Comparison of ENCODE assay signal across 8 cellular contexts in the genomic region with DNA sequence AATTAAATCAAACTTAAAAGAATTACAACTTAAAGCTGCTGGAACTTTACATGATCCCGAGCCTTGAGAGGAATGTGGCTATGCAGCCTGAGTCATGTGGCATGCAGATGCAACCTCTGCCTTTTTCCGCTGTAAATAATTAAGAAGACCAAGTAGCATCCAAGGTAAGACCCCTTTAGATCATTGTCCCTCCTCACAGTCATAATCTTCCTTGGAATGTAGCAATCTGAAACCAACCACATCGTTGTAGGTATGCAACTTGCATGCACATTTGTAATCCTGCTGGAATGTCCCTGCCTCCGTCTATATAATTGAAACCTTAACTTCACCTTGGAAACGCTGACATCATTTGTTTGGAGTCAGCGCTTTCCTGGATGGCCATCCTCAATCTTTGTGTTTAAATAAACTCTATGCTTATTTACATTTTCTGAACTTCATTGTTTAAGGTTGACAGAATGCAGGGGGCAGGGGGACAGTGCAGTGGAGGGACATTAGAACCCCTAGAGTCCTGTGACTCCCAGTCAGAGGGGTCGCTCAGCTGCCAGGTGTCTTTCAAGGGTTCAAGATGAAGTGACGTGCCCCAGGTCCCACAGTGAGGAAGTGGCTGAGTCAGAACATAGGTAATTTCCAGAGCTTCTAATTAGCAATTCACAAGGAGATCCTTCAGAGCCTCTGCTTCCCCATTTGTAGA.
DNase-seq lines count a peak whose midpoint lies in the region; ATAC-seq and TF ChIP-seq lines count a peak whose summit lies in the region.

No MANE protein-coding gene starts in this region.

- H3K4me2 ChIP-seq in smooth muscle cell = peak overlapping the region; percentile 87

- peak overlapping the region; percentile 93 for H3K27ac Mint-ChIP-seq in T-helper 1 cell treated with Interleukin-12 subunit alpha and Interleukin-12 subunit beta and Interleukin-4 antibody, amounts not matched to agents 30 μg/mL and 1 μg/mL, for 36 hours
- H3K27ac Mint-ChIP-seq in activated naive CD8-positive, alpha-beta T cell treated with anti-CD3 and anti-CD28 coated beads for 36 hours = peak overlapping the region; percentile 77

- WGBS in smooth muscle cell (ENCODE audit: low lambda C conversion rate) = 10% methylated on average over 8 of the region's 8 CpGs

- H4K20me1 ChIP-seq in smooth muscle cell (ENCODE audit: low read depth) = no peaks in the 10 kb centered on the region

- H3K79me2 ChIP-seq in smooth muscle cell (ENCODE audit: low read depth) = no peaks in the 10 kb centered on the region

- H3K4me3 ChIP-seq in iPS-11a (ENCODE audit: low read depth, low read length) (peak overlapping the region; percentile 53), smooth muscle cell (peak overlapping the region; percentile 56)

- no peaks in the 10 kb centered on the region; the same call in 1 of the 2 replicates for H3K36me3 ChIP-seq in KOPT-K1 (ENCODE audit: insufficient read depth, low read length)
- H3K36me3 ChIP-seq in smooth muscle cell (ENCODE audit: low read depth) = no peaks in the 10 kb centered on the region

- peak overlapping the region; percentile 92 for H3K9ac ChIP-seq in smooth muscle cell (ENCODE audit: low read depth)

- DNase-seq in T-helper 1 cell (no peak), smooth muscle cell (lab: John Stamatoyannopoulos, UW; ENCODE audit: unreplicated experiment) (no peak), Ammon's horn (ENCODE audit: low spot score) (no peak)
- DNase-seq in activated naive CD8-positive, alpha-beta T cell treated with anti-CD3 and anti-CD28 coated beads for 36 hours = peak; percentile 15

- H3K4me1 ChIP-seq in smooth muscle cell (ENCODE audit: low read depth) = peaks cover 15% of the 10 kb centered on the region

- peaks cover 29% of the 10 kb centered on the region for H3K4me1 Mint-ChIP-seq in T-helper 1 cell treated with Interleukin-12 subunit alpha and Interleukin-12 subunit beta and Interleukin-4 antibody, amounts not matched to agents 30 μg/mL and 1 μg/mL, for 36 hours (ENCODE audit: low read depth)
- H3K4me1 Mint-ChIP-seq in activated naive CD8-positive, alpha-beta T cell treated with anti-CD3 and anti-CD28 coated beads for 36 hours = peaks cover 36% of the 10 kb centered on the region

- H3K27ac ChIP-seq in KOPT-K1 (ENCODE audit: low read depth, low read length, poor library complexity, severe bottlenecking) (peak overlapping the region; percentile 63), smooth muscle cell (ENCODE audit: low read depth) (peak overlapping the region; percentile 97)

- peaks cover 10% of the 10 kb centered on the region for H3K27me3 ChIP-seq in smooth muscle cell (ENCODE audit: low read depth)

- no peaks in the 10 kb centered on the region for H3K9me3 Mint-ChIP-seq in T-helper 1 cell treated with Interleukin-12 subunit alpha and Interleukin-12 subunit beta and Interleukin-4 antibody, amounts not matched to agents 30 μg/mL and 1 μg/mL, for 36 hours
- no peaks in the 10 kb centered on the region for H3K9me3 Mint-ChIP-seq in activated naive CD8-positive, alpha-beta T cell treated with anti-CD3 and anti-CD28 coated beads for 36 hours

- no peak for ATAC-seq in GM19467 (IDR thresholded peaks at IDR 0.05; ENCODE audit: unreplicated experiment)

- TF ChIP-seq CTCF in smooth muscle cell (IDR thresholded peaks at IDR 0.05; ENCODE audit: borderline replicate concordance, insufficient read depth, poor library complexity, severe bottlenecking) = no peak

- no peaks in the 10 kb centered on the region for H3K36me3 Mint-ChIP-seq in T-helper 1 cell treated with Interleukin-12 subunit alpha and Interleukin-12 subunit beta and Interleukin-4 antibody, amounts not matched to agents 30 μg/mL and 1 μg/mL, for 36 hours (ENCODE audit: low read depth)
- H3K36me3 Mint-ChIP-seq in activated naive CD8-positive, alpha-beta T cell treated with anti-CD3 and anti-CD28 coated beads for 36 hours = peaks cover 24% of the 10 kb centered on the region

- H2AFZ ChIP-seq in smooth muscle cell (ENCODE audit: low read depth) = peak overlapping the region; percentile 65

- H3K27me3 Mint-ChIP-seq in T-helper 1 cell treated with Interleukin-12 subunit alpha and Interleukin-12 subunit beta and Interleukin-4 antibody, amounts not matched to agents 30 μg/mL and 1 μg/mL, for 36 hours (ENCODE audit: low read depth) = no peaks in the 10 kb centered on the region
- H3K27me3 Mint-ChIP-seq in activated naive CD8-positive, alpha-beta T cell treated with anti-CD3 and anti-CD28 coated beads for 36 hours = peaks cover 3% of the 10 kb centered on the region

- H3K9me3 ChIP-seq in KOPT-K1 (ENCODE audit: insufficient read depth, low read length, poor library complexity, severe bottlenecking) (no peaks in the 10 kb centered on the region), smooth muscle cell (replicated peaks; ENCODE audit: low read depth) (no peaks in the 10 kb centered on the region)

- peak overlapping the region; percentile 80 for H3K4me3 Mint-ChIP-seq in T-helper 1 cell treated with Interleukin-12 subunit alpha and Interleukin-12 subunit beta and Interleukin-4 antibody, amounts not matched to agents 30 μg/mL and 1 μg/mL, for 36 hours
- H3K4me3 Mint-ChIP-seq in activated naive CD8-positive, alpha-beta T cell treated with anti-CD3 and anti-CD28 coated beads for 36 hours = peak overlapping the region; percentile 83

- H3F3A ChIP-seq in smooth muscle cell (ENCODE audit: low read depth) = peaks cover 8% of the 10 kb centered on the region
